Comparison of ENCODE assay signal across 1 cellular context in genomic region chr19:42396542-42397314, GRCh38.
TF ChIP-seq lines count a peak whose summit lies in the region.

No MANE protein-coding gene starts in this region.

TF ChIP-seq in K562, 482 proteins besides CTCF, POLR2A, EP300 and RAD21 (continued from another document and continues in another):
- TF ChIP-seq CBX8 (IDR thresholded peaks at IDR 0.05; ENCODE audit: borderline replicate concordance, extremely low read depth, low read depth, low read length, poor library complexity, severe bottlenecking) (no peak), DACH1 (IDR thresholded peaks at IDR 0.05; ENCODE audit: partially characterized antibody) (no peak), SUPT5H (IDR thresholded peaks at IDR 0.05) (peak; percentile 93), RBM25 (IDR thresholded peaks at IDR 0.05; ENCODE audit: low read depth, low read length, severe bottlenecking) (peak; percentile 94), SAP30 (IDR thresholded peaks at IDR 0.05; ENCODE audit: borderline replicate concordance, insufficient read depth, low read depth, low read length, poor library complexity, severe bottlenecking) (peak; percentile 23), PRPF4 (IDR thresholded peaks at IDR 0.05; ENCODE audit: insufficient read depth, low read depth, low read length, poor library complexity, severe bottlenecking) (no peak), HEY1 (CRISPR knock-in tag; IDR thresholded peaks at IDR 0.05; ENCODE audit: borderline replicate concordance) (no peak), HNRNPL (IDR thresholded peaks at IDR 0.05; ENCODE audit: low read depth, low read length) (no peak), TFAM (CRISPR knock-in tag; conservative IDR thresholded peaks at IDR 0.05) (no peak), ZFX (CRISPR knock-in tag; IDR thresholded peaks at IDR 0.05) (peak; percentile 92), RAD51 (IDR thresholded peaks at IDR 0.05; ENCODE audit: borderline replicate concordance, low read depth) (no peak), COPS2 (conservative IDR thresholded peaks at IDR 0.05) (no peak), MGA (IDR thresholded peaks at IDR 0.05) (peak; percentile 62; the same call in 1 of the 2 replicates), BDP1 (IDR thresholded peaks at IDR 0.05; ENCODE audit: insufficient read depth, insufficient read length) (no peak), ZNF561 (CRISPR knock-in tag; conservative IDR thresholded peaks at IDR 0.05) (no peak), PURB (CRISPR knock-in tag; IDR thresholded peaks at IDR 0.05; ENCODE audit: low read depth) (no peak), MECOM (CRISPR knock-in tag; IDR thresholded peaks at IDR 0.05) (no peak), MCM5 (IDR thresholded peaks at IDR 0.05; ENCODE audit: low read depth) (no peak), TARDBP (IDR thresholded peaks at IDR 0.05) (0 out of 2 replicates have a peak, but pooled peaks have one; percentile 19), JUN (IDR thresholded peaks at IDR 0.05; ENCODE audit: borderline replicate concordance, low read depth, low read length) (peak; percentile 67), JUN (CRISPR knock-in tag; IDR thresholded peaks at IDR 0.05; ENCODE audit: borderline replicate concordance) (no peak), MBD1 (CRISPR knock-in tag; IDR thresholded peaks at IDR 0.05) (no peak), TAL1 (IDR thresholded peaks at IDR 0.05) (no peak), CREB3 (tag; conservative IDR thresholded peaks at IDR 0.05; ENCODE audit: low read depth) (no peak), ZNF174 (CRISPR knock-in tag; IDR thresholded peaks at IDR 0.05) (no peak), NR2C2 (CRISPR knock-in tag; IDR thresholded peaks at IDR 0.05) (no peak), NR2C2 (tag; IDR thresholded peaks at IDR 0.05) (no peak), ZNF583 (CRISPR knock-in tag; IDR thresholded peaks at IDR 0.05) (0 out of 2 replicates have a peak, but pooled peaks have one; percentile 11), SPI1 (IDR thresholded peaks at IDR 0.05; ENCODE audit: borderline replicate concordance, low read depth, low read length) (no peak), STAG1 (CRISPR knock-in tag; IDR thresholded peaks at IDR 0.05; ENCODE audit: borderline replicate concordance) (no peak), HDGF (IDR thresholded peaks at IDR 0.05) (peak; percentile 62; the same call in 1 of the 2 replicates), ZNF551 (CRISPR knock-in tag; IDR thresholded peaks at IDR 0.05) (no peak), AFF1 (IDR thresholded peaks at IDR 0.05; ENCODE audit: low read depth in 1 of 2, partially characterized antibody in 2 of 2) (no peak), SIN3B (IDR thresholded peaks at IDR 0.05; ENCODE audit: low read depth) (no peak), MIER1 (IDR thresholded peaks at IDR 0.05; ENCODE audit: low read depth) (no peak), EGR1 (conservative IDR thresholded peaks at IDR 0.05) (no peak), MED1 (CRISPR knock-in tag; IDR thresholded peaks at IDR 0.05; ENCODE audit: borderline replicate concordance) (no peak), BMI1 (IDR thresholded peaks at IDR 0.05; ENCODE audit: low read length) (no peak), CEBPZ (IDR thresholded peaks at IDR 0.05; ENCODE audit: borderline replicate concordance, low read depth, low read length) (peak; percentile 93), ZBTB2 (IDR thresholded peaks at IDR 0.05) (peak; percentile 77; the same call in 1 of the 2 replicates), CHD2 (IDR thresholded peaks at IDR 0.05; ENCODE audit: low read depth, low read length) (peak; percentile 88)
